25 cellular contexts compared by ENCODE assay signal in the genomic region with DNA sequence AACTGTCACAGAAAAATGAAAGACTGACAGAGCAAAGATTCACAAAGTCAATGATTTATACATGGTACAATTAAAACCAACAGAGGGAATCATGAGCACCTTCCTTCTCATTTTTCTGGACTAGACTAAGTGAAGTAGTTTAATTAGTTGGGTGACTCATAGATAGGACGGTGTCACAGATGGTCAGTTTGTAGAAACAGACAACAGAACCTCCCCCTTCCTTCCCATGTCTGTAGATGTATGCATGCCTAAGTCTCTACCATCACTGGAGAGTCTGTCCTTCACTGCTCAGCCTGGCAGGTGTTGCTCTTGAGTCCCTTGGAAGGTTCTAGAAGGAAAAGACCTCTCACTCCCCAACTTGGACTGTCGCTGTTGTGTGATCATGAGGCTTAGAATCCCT.
DNase-seq lines count a peak whose midpoint lies in the region; ATAC-seq, FAIRE-seq and TF ChIP-seq lines count a peak whose summit lies in the region.
"Had no signal": no experiment of that assay in that cellular context is flagged by ENCODE, and none has a peak within 500 bp of the region (broad histone marks: within the 10 kb centered on the region; RNA-seq: fewer than 3 reads in every experiment).

No MANE protein-coding gene starts in this region.

- H2BK5ac ChIP-seq in mesenchymal stem cell (ENCODE audit: low read depth, low read length, poor library complexity, severe bottlenecking): peak overlapping the region; percentile 74

- no peak overlapping the region for H4K91ac ChIP-seq in mesenchymal stem cell (ENCODE audit: low read length)

- no peak overlapping the region for H4K8ac ChIP-seq in mesenchymal stem cell (ENCODE audit: low read length)

- H3K23ac ChIP-seq in mesenchymal stem cell (ENCODE audit: low read length in 2 of 2): no peak overlapping the region

- H3K36me3 ChIP-seq in bronchial epithelial cell (ENCODE audit: control insufficient read depth, insufficient read depth, low read length) (no peaks in the 10 kb centered on the region), mesenchymal stem cell (ENCODE audit: control insufficient read depth in 1 of 2, insufficient read depth in 2 of 2, low read depth in 1 of 2, low read length in 2 of 2) (no peaks in the 10 kb centered on the region), spleen (no peaks in the 10 kb centered on the region), mucosa of descending colon (ENCODE audit: low read depth) (no peaks in the 10 kb centered on the region)
- H3K36me3 ChIP-seq: brain microvascular endothelial cell, colonic mucosa, left lung, thoracic aorta had no signal

- TF ChIP-seq CTCF in AG10803 (conservative IDR thresholded peaks at IDR 0.05; ENCODE audit: low read length) (no peak), bronchial epithelial cell (IDR thresholded peaks at IDR 0.05; ENCODE audit: insufficient read depth, low read length, severe bottlenecking) (no peak), spleen (IDR thresholded peaks at IDR 0.05 in 8 of 11, conservative IDR thresholded peaks at IDR 0.05 in 3 of 11) (no peak), mucosa of descending colon (IDR thresholded peaks at IDR 0.05) (no peak)

- intact Hi-C loops in spleen (cut with DNase I; ENCODE audit: low total_unique reads) (no loop called here), posterior cingulate gyrus (cut with DNase I) (no loop called here), mucosa of descending colon (cut with DNase I, micrococcal nuclease) (no loop called here)

- H3K18ac ChIP-seq in mesenchymal stem cell (ENCODE audit: low read depth in 1 of 2, low read length in 2 of 2): peak overlapping the region in 1 of 2 experiments; percentile 9

- H3K27ac ChIP-seq in mesenchymal stem cell (ENCODE audit: low read length, poor library complexity, severe bottlenecking) (peak overlapping the region; percentile 80), spleen (no peak overlapping the region)
- H3K27ac ChIP-seq: brain microvascular endothelial cell, colonic mucosa, left lung, thoracic aorta had no signal

- ATAC-seq in mucosa of descending colon: no peak
- ATAC-seq: activated CD8-positive, alpha-beta T cell treated with anti-CD3 and anti-CD28 coated beads for 36 hours; activated naive CD8-positive, alpha-beta T cell treated with anti-CD3 and anti-CD28 coated beads, Interleukin-2, amount 50 U/mL, for 24 hours; GM23338; left lung; SK-N-SH treated with all-trans-retinoic acid at 6 μM for 48 hours had no signal

- no peak overlapping the region for H3K4me3 ChIP-seq in AG10803 (ENCODE audit: low read length)
- no peak overlapping the region for H3K4me3 ChIP-seq in bronchial epithelial cell (ENCODE audit: low read depth, low read length)
- no peak overlapping the region for H3K4me3 ChIP-seq in mesenchymal stem cell (ENCODE audit: insufficient read depth in 1 of 2, low read depth in 1 of 2, low read length in 2 of 2)
- no peak overlapping the region for H3K4me3 ChIP-seq in spleen
- H3K4me3 ChIP-seq in mucosa of descending colon: no peak overlapping the region
- H3K4me3 ChIP-seq: colonic mucosa, GM23338, left lung, thoracic aorta had no signal

- peak overlapping the region; percentile 96 for H2AK5ac ChIP-seq in mesenchymal stem cell (ENCODE audit: low read length, severe bottlenecking)

- no peak overlapping the region for H2BK15ac ChIP-seq in mesenchymal stem cell (ENCODE audit: low read depth, poor library complexity, severe bottlenecking)

- H3K4me2 ChIP-seq in mesenchymal stem cell (ENCODE audit: low read length, poor library complexity, severe bottlenecking): no peak overlapping the region
- H3K4me2 ChIP-seq: GM23338 had no signal

- H3K9me3 ChIP-seq in mesenchymal stem cell (ENCODE audit: control insufficient read depth, low read length) (no peaks in the 10 kb centered on the region), spleen (no peaks in the 10 kb centered on the region), mucosa of descending colon (no peaks in the 10 kb centered on the region)
- H3K9me3 ChIP-seq: colonic mucosa, left lung, thoracic aorta had no signal

- H3K14ac ChIP-seq in mesenchymal stem cell (ENCODE audit: low read length in 2 of 2): no peak overlapping the region

- no peaks in the 10 kb centered on the region for H3K27me3 ChIP-seq in bronchial epithelial cell (ENCODE audit: control insufficient read depth, insufficient read depth, low read length)
- no peaks in the 10 kb centered on the region for H3K27me3 ChIP-seq in mesenchymal stem cell (ENCODE audit: control insufficient read depth in 1 of 2, insufficient read depth in 1 of 2, low read length in 2 of 2)
- peaks cover 0 to 16% (median 0%) of the 10 kb centered on the region in 7 donors for H3K27me3 ChIP-seq in spleen (replicated peaks in 1 of 7)
- H3K27me3 ChIP-seq: brain microvascular endothelial cell, colonic mucosa, left lung had no signal

- H3K79me1 ChIP-seq in mesenchymal stem cell (replicated peaks; ENCODE audit: low read length, poor library complexity, severe bottlenecking): no peaks in the 10 kb centered on the region

- WGBS in mesenchymal stem cell: 50% methylated on average over 2 of the region's 2 CpGs
- 77 to 90% (median 83%) methylated on average over 2 of the region's 2 CpGs for WGBS in spleen, 5 donors

- H3K9ac ChIP-seq in mesenchymal stem cell (ENCODE audit: low read length): no peak overlapping the region

- H2BK12ac ChIP-seq in mesenchymal stem cell (ENCODE audit: low read length in 2 of 2): no peak overlapping the region

- no peak overlapping the region for H2BK120ac ChIP-seq in mesenchymal stem cell (ENCODE audit: low read depth, low read length)

- DNase-seq in AG10803 (ENCODE audit: low read depth) (peak; percentile 39), HCEC 1CT (peak; percentile 9), bronchial epithelial cell (ENCODE audit: low read depth) (peak; percentile 3), mesenchymal stem cell (peak; percentile 38), spleen (no peak), HuH-7.5 (ENCODE audit: low spot score) (no peak), posterior cingulate gyrus (no peak), mucosa of descending colon (no peak)
- DNase-seq: activated CD4-positive, CD25-positive, alpha-beta regulatory T cell; activated CD8-positive, alpha-beta T cell treated with anti-CD3 and anti-CD28 coated beads for 36 hours; activated gamma-delta T cell; activated naive CD8-positive, alpha-beta T cell treated with anti-CD3 and anti-CD28 coated beads, Interleukin-2, amount 50 U/mL, for 24 hours; brain microvascular endothelial cell; colonic mucosa; DMS153; endodermal cell; glutamatergic neuron; left lung; NCI-H146; NCI-H526; stimulated activated CD4-positive, alpha-beta T cell treated with anti-CD3 and anti-CD28 coated beads, Interleukin-4, amount 100 ng/mL, for 1 hour; stimulated activated naive CD4-positive, alpha-beta T cell had no signal

- TF ChIP-seq POLR2A in spleen (IDR thresholded peaks at IDR 0.05): no peak

- no peak overlapping the region for H3K4ac ChIP-seq in mesenchymal stem cell (ENCODE audit: low read depth in 1 of 2, low read length in 2 of 2)

- H3K4me1 ChIP-seq in mesenchymal stem cell (ENCODE audit: control insufficient read depth, insufficient read depth, low read depth, low read length): peaks cover 16% of the 10 kb centered on the region
- H3K4me1 ChIP-seq in spleen: peaks cover 0 to 21% (median 3%) of the 10 kb centered on the region in 6 donors
- H3K4me1 ChIP-seq in mucosa of descending colon (ENCODE audit: low read depth): no peaks in the 10 kb centered on the region
- H3K4me1 ChIP-seq: colonic mucosa had no signal

- no peak overlapping the region for H2AFZ ChIP-seq in mesenchymal stem cell (ENCODE audit: low read depth, low read length)
- H2AFZ ChIP-seq: GM23338 had no signal

- FAIRE-seq in bronchial epithelial cell (lab: Jason Lieb, UNC): no peak

Comparison
In these comparisons a context has a peak if more than half of its experiments do, and no peak if none do; other contexts are left out.
1. DNase-seq: peak in AG10803 (single experiment), HCEC 1CT (single experiment), bronchial epithelial cell (single experiment) and mesenchymal stem cell (single experiment); none in spleen (single experiment), HuH-7.5 (single experiment), posterior cingulate gyrus (0 of 10) and mucosa of descending colon (0 of 3).